Comparison of ENCODE assay signal across 8 cellular contexts in genomic region chr22:42537199-42537831, GRCh38. TPM values are rescaled to one million over a fixed set of nuclear protein-coding genes. Genes with fewer than 3 reads are reported as not detected.
DNase-seq lines count a peak whose midpoint lies in the region; ATAC-seq, FAIRE-seq and TF ChIP-seq lines count a peak whose summit lies in the region.
"Not testable (repeated sequence)": the region's sequence is repeated elsewhere in the genome, so short reads cannot be mapped to it uniquely, and the experiment has no call there.

No MANE protein-coding gene starts in this region.

- H3K9me3 ChIP-seq in SJCRH30 (replicated peaks); adrenal gland (replicated peaks in 1 of 3); upper lobe of left lung: not testable (repeated sequence)

- not testable (repeated sequence) for H3K36me3 Mint-ChIP-seq in naive thymus-derived CD8-positive, alpha-beta T cell

- intact Hi-C loops in adrenal gland (cut with DNase I); Right ventricle myocardium superior (cut with DNase I): not testable (repeated sequence)

- H3K27ac ChIP-seq in SJCRH30: peak overlapping the region; percentile 37
- H3K27ac ChIP-seq in adrenal gland: peak overlapping the region in 3 of 5 donors; percentile 18 to 78 (median 62)
- peak overlapping the region; percentile 31 to 87 (median 60) for H3K27ac ChIP-seq in upper lobe of left lung

- not testable (repeated sequence) for TF ChIP-seq POLR2A in adrenal gland (IDR thresholded peaks at IDR 0.05); upper lobe of left lung (IDR thresholded peaks at IDR 0.05)

- WGBS in adrenal gland, 4 donors: 53 to 73% (median 63%) methylated on average over 7 to 12 of the region's 14 CpGs
- 54 to 58% methylated on average over 11 of the region's 14 CpGs for WGBS in upper lobe of left lung, 2 donors

- POLR2A ChIA-PET in naive thymus-derived CD8-positive, alpha-beta T cell (lab: Charles Lee): not testable (repeated sequence)

- H3K36me3 ChIP-seq in SJCRH30; adrenal gland (replicated peaks in 1 of 2); upper lobe of left lung: not testable (repeated sequence)

- H3K27me3 ChIP-seq in SJCRH30, adrenal gland, upper lobe of left lung: not testable (repeated sequence)

- H3K4me1 ChIP-seq in SJCRH30 (peaks cover 11% of the 10 kb centered on the region), upper lobe of left lung (peaks cover 9 to 22% (median 19%) of the 10 kb centered on the region in 4 donors)
- H3K4me1 ChIP-seq in adrenal gland (replicated peaks in 1 of 2): not testable (repeated sequence)

- peak overlapping the region in 2 of 10 donors; percentile 43 to 59 for H3K27ac Mint-ChIP-seq in naive thymus-derived CD8-positive, alpha-beta T cell

- not testable (repeated sequence) for DNase-seq in GM18507 (ENCODE audit: extremely low spot score, insufficient read length, low read depth); Right ventricle myocardium superior; naive thymus-derived CD8-positive, alpha-beta T cell; upper lobe of left lung
- DNase-seq in SJCRH30 (peak; percentile 44 to 48), adrenal gland (peak in 3 of 7 donors; percentile 30 to 74 (median 48))

- H3K27me3 Mint-ChIP-seq in naive thymus-derived CD8-positive, alpha-beta T cell: not testable (repeated sequence)

- not testable (repeated sequence) for TF ChIP-seq EP300 in upper lobe of left lung (IDR thresholded peaks at IDR 0.05)

- ATAC-seq in GM21786 (IDR thresholded peaks at IDR 0.05; ENCODE audit: unreplicated experiment): peak; percentile 42
- peak; percentile 50 for ATAC-seq in HG03439 (IDR thresholded peaks at IDR 0.05; ENCODE audit: unreplicated experiment)
- peak; percentile 68 for ATAC-seq in Right ventricle myocardium superior (ENCODE audit: poor library complexity)
- ATAC-seq in naive thymus-derived CD8-positive, alpha-beta T cell: peak; percentile 38 to 57
- ATAC-seq in upper lobe of left lung (ENCODE audit: low FRiP score in 2 of 2): peak; percentile 85 to 90

- H3K4me1 Mint-ChIP-seq in naive thymus-derived CD8-positive, alpha-beta T cell: peaks cover 2 to 51% (median 7%) of the 10 kb centered on the region in 4 donors

- H3K4me3 ChIP-seq in SJCRH30: peak overlapping the region; percentile 31
- not testable (repeated sequence) for H3K4me3 ChIP-seq in adrenal gland, upper lobe of left lung

- not testable (repeated sequence) for H3K9me3 Mint-ChIP-seq in naive thymus-derived CD8-positive, alpha-beta T cell

- peak overlapping the region in 1 of 10 donors; percentile 67 for H3K4me3 Mint-ChIP-seq in naive thymus-derived CD8-positive, alpha-beta T cell

- FAIRE-seq in GM18507 (lab: Jason Lieb, UNC): peak; percentile 59

- TF ChIP-seq CTCF in adrenal gland (IDR thresholded peaks at IDR 0.05); upper lobe of left lung (IDR thresholded peaks at IDR 0.05): not testable (repeated sequence)

RNA-seq across cellular contexts. Expression of gene SERHL2, which starts 16.4 kb away (rescaled TPM):
- 6.9 and 7.2 TPM in 2 replicates for total RNA-seq in SJCRH30 (2014; rRNA removed; shearing (Covaris generic))
- total RNA-seq in adrenal gland: 10 to 100 TPM in 1 of 8 donors, 1 to 10 TPM in 7; 1.1 to 11.6 (median 6.4) TPM
- 1 to 10 TPM; 3.4 to 5.8 (median 5.3) TPM for polyA plus RNA-seq in adrenal gland
- total RNA-seq in Right ventricle myocardium superior: 2.4 TPM
- total RNA-seq in naive thymus-derived CD8-positive, alpha-beta T cell: under 1 TPM; 0.69 to 0.81 TPM
- polyA plus RNA-seq in naive thymus-derived CD8-positive, alpha-beta T cell: under 1 TPM in 2 of 3 donors, not detected in 1; 0.43 to 0.44 TPM
- total RNA-seq in upper lobe of left lung: 1 to 10 TPM in 5 of 6 donors, not detected in 1; 1.1 to 4.9 (median 2.2) TPM

RNA-seq across cellular contexts. Expression of gene RRP7A, which starts 17.7 kb away (rescaled TPM):
- total RNA-seq in SJCRH30 (2014; rRNA removed; shearing (Covaris generic)): 31.7 and 34.2 TPM in 2 replicates
- total RNA-seq in adrenal gland (10 to 100 TPM; 24.0 to 53.9 (median 37.7) TPM), Right ventricle myocardium superior (14.3 TPM), upper lobe of left lung (10 to 100 TPM; 21.2 to 36.2 (median 29.3) TPM)
- 10 to 100 TPM; 10.3 to 34.9 (median 28.7) TPM for polyA plus RNA-seq in adrenal gland
- total RNA-seq in naive thymus-derived CD8-positive, alpha-beta T cell: 10 to 100 TPM; 57.4 to 66.2 TPM
- 10 to 100 TPM; 38.2 to 61.8 (median 52.1) TPM for polyA plus RNA-seq in naive thymus-derived CD8-positive, alpha-beta T cell
